Comparison of ENCODE assay signal across 39 cellular contexts in genomic region chr19:41441321-41441945, GRCh38. TPM values are rescaled to one million over a fixed set of nuclear protein-coding genes. Genes with fewer than 3 reads are reported as not detected.
A peak's percentile ranks its signal among the peaks of the same experiment; 100 is the strongest.
DNase-seq lines count a peak whose midpoint lies in the region; ATAC-seq and TF ChIP-seq lines count a peak whose summit lies in the region.
"Had no signal": no experiment of that assay in that cellular context is flagged by ENCODE, and none has a peak within 500 bp of the region (broad histone marks: within the 10 kb centered on the region; RNA-seq: fewer than 3 reads in every experiment).

No MANE protein-coding gene starts in this region.

- no peak for TF ChIP-seq POLR2A in gastroesophageal sphincter (IDR thresholded peaks at IDR 0.05)

- peak overlapping the region; percentile 33 for H3K27ac Mint-ChIP-seq in stimulated activated naive B cell treated with anti-CD40 and anti-IgM and Interleukin-4, amounts not matched to agents 10 μg/mL and 1 μg/mL and 100 μg/mL, for 72 hours
- H3K27ac Mint-ChIP-seq: activated naive CD4-positive, alpha-beta T cell treated with anti-CD3 and anti-CD28 coated beads, Interleukin-2, amount 10 ng/mL, durations not matched to agents 7 days and 5 days; stimulated activated naive CD8-positive, alpha-beta T cell treated with anti-CD3 and anti-CD28 coated beads, Interleukin-15, Interleukin-2, amounts not matched to agents 100 ng/mL and 50 ng/mL, for 24 hours; T-helper 17 cell had no signal

- ATAC-seq in stimulated activated naive B cell treated with anti-CD40 and anti-IgM and Interleukin-4, amounts not matched to agents 10 μg/mL and 1 μg/mL and 100 μg/mL, for 72 hours (replicated peaks), result no peak
- no peak for ATAC-seq in gastroesophageal sphincter
- ATAC-seq: activated CD4-positive, CD25-positive, alpha-beta regulatory T cell treated with anti-CD3 and anti-CD28 coated beads, Interleukin-2, amount 50 U/mL, for 24 hours; left colon; PC-3; Right ventricle myocardium inferior; SK-N-SH treated with all-trans-retinoic acid at 6 μM for 48 hours; T-helper 17 cell had no signal

- H3K4me1 Mint-ChIP-seq in stimulated activated naive B cell treated with anti-CD40 and anti-IgM and Interleukin-4, amounts not matched to agents 10 μg/mL and 1 μg/mL and 100 μg/mL, for 72 hours, result peaks cover 7 to 15% of the 10 kb centered on the region in 2 donors

- no peaks in the 10 kb centered on the region for H3K9me3 Mint-ChIP-seq in stimulated activated naive B cell treated with anti-CD40 and anti-IgM and Interleukin-4, amounts not matched to agents 10 μg/mL and 1 μg/mL and 100 μg/mL, for 72 hours
- H3K9me3 Mint-ChIP-seq: activated naive CD4-positive, alpha-beta T cell treated with anti-CD3 and anti-CD28 coated beads, Interleukin-2, amount 10 ng/mL, durations not matched to agents 7 days and 5 days; CD14-positive monocyte; immature natural killer cell; stimulated activated naive CD8-positive, alpha-beta T cell treated with anti-CD3 and anti-CD28 coated beads, Interleukin-15, Interleukin-2, amounts not matched to agents 100 ng/mL and 50 ng/mL, for 24 hours had no signal

- 71 to 81% methylated on average over 3 to 11 of the region's 15 CpGs for WGBS in gastroesophageal sphincter (ENCODE audit: low coverage in 1 of 2), 2 donors

- H3K4me1 ChIP-seq in gastroesophageal sphincter, result peaks cover 0 to 20% (median 0%) of the 10 kb centered on the region in 3 donors
- H3K4me1 ChIP-seq: Caco-2, parathyroid adenoma had no signal

- no peak overlapping the region for H3K27ac ChIP-seq in gastroesophageal sphincter
- H3K27ac ChIP-seq: epithelial cell of prostate, neural progenitor cell, parathyroid adenoma, thoracic aorta, vagina had no signal

- no peaks in the 10 kb centered on the region for H3K9me3 ChIP-seq in gastroesophageal sphincter
- H3K9me3 ChIP-seq: Caco-2, thoracic aorta, vagina had no signal

- TF ChIP-seq CTCF in epithelial cell of esophagus (IDR thresholded peaks at IDR 0.05; ENCODE audit: insufficient read depth, low read depth, low read length, missing control alignments) (no peak), gastroesophageal sphincter (IDR thresholded peaks at IDR 0.05) (no peak)

- H3K27me3 ChIP-seq in gastroesophageal sphincter, result peaks cover 39% of the 10 kb centered on the region
- H3K27me3 ChIP-seq: vagina had no signal

- peaks cover 14 to 24% of the 10 kb centered on the region in 2 donors for H3K27me3 Mint-ChIP-seq in stimulated activated naive B cell treated with anti-CD40 and anti-IgM and Interleukin-4, amounts not matched to agents 10 μg/mL and 1 μg/mL and 100 μg/mL, for 72 hours

- H3K36me3 ChIP-seq in gastroesophageal sphincter, result peaks cover 0 to 19% of the 10 kb centered on the region in 2 donors
- H3K36me3 ChIP-seq: neural progenitor cell, vagina had no signal

- no peak overlapping the region for H3K4me3 ChIP-seq in epithelial cell of esophagus (ENCODE audit: low read length)
- H3K4me3 ChIP-seq in gastroesophageal sphincter, result no peak overlapping the region
- H3K4me3 ChIP-seq: neural progenitor cell, smooth muscle cell, thoracic aorta, vagina had no signal

- no peak for TF ChIP-seq EP300 in gastroesophageal sphincter (IDR thresholded peaks at IDR 0.05)

- H3K4me3 Mint-ChIP-seq in stimulated activated naive B cell treated with anti-CD40 and anti-IgM and Interleukin-4, amounts not matched to agents 10 μg/mL and 1 μg/mL and 100 μg/mL, for 72 hours, result no peak overlapping the region
- H3K4me3 Mint-ChIP-seq: activated naive CD4-positive, alpha-beta T cell treated with anti-CD3 and anti-CD28 coated beads, Interleukin-2, amount 10 ng/mL, durations not matched to agents 7 days and 5 days; CD14-positive monocyte; immature natural killer cell; neural progenitor cell; stimulated activated naive CD8-positive, alpha-beta T cell treated with anti-CD3 and anti-CD28 coated beads, Interleukin-15, Interleukin-2, amounts not matched to agents 100 ng/mL and 50 ng/mL, for 24 hours; T-helper 17 cell had no signal

- H3K36me3 Mint-ChIP-seq in stimulated activated naive B cell treated with anti-CD40 and anti-IgM and Interleukin-4, amounts not matched to agents 10 μg/mL and 1 μg/mL and 100 μg/mL, for 72 hours, result peaks cover 9 to 13% of the 10 kb centered on the region in 2 donors

- peak; percentile 42 for DNase-seq in activated effector memory CD4-positive, alpha-beta T cell treated with anti-CD3 and anti-CD28 coated beads, Interleukin-2, amount 50 U/mL, for 16 hours
- no peak for DNase-seq in activated effector memory CD4-positive, alpha-beta T cell treated with Interleukin-2 at 50 U/mL for 16 hours
- peak; percentile 52 for DNase-seq in epithelial cell of esophagus (ENCODE audit: low read depth)
- no peak for DNase-seq in stimulated activated naive B cell treated with anti-CD40 and anti-IgM and Interleukin-4, amounts not matched to agents 10 μg/mL and 1 μg/mL and 100 μg/mL, for 72 hours
- no peak for DNase-seq in NCI-H526 treated with DMSO at 0.1 percent for 48 hours (lab: John Stamatoyannopoulos, UW)
- DNase-seq: activated CD4-positive, alpha-beta T cell treated with anti-CD3 and anti-CD28 coated beads, Interleukin-2, amount 50 U/mL, for 48 hours; activated naive CD4-positive, alpha-beta T cell treated with anti-CD3 and anti-CD28 coated beads, Interleukin-2, amount 10 ng/mL, durations not matched to agents 7 days and 5 days; amygdala; effector CD4-positive, alpha-beta T cell; H7; immature natural killer cell; Kasumi-1; left colon; mesendoderm; MV-4-11; NCI-H1436; NCI-H2081; NCI-H2227 treated with DMSO at 0.1 percent for 48 hours; NCI-H526; PC-3; retina; stimulated activated CD4-positive, alpha-beta T cell treated with anti-CD3 and anti-CD28 coated beads, Interleukin-1b, Interleukin-23, amount 100 ng/mL, for 48 hours; T-helper 17 cell had no signal

RNA-seq across cellular contexts. Expression of gene ERICH4, which starts 1.5 kb away (rescaled TPM):
- total RNA-seq in gastroesophageal sphincter, result not detected
- total RNA-seq: Caco-2, G401, glomerular endothelial cell, H7, left colon, myocyte, PC-3, Right ventricle myocardium inferior, smooth muscle cell, T-helper 17 cell, thoracic aorta, vagina had no signal

RNA-seq across cellular contexts. Expression of gene DMAC2, which starts 1.7 kb away (rescaled TPM):
- total RNA-seq in gastroesophageal sphincter, result 10 to 100 TPM; 37.6 to 67.0 (median 51.4) TPM

RNA-seq across cellular contexts. Expression of gene B3GNT8, which starts 14.3 kb away (rescaled TPM):
- total RNA-seq in gastroesophageal sphincter, result 1 to 10 TPM; 1.9 to 6.1 (median 2.7) TPM
- total RNA-seq: G401, myocyte had no signal

RNA-seq across cellular contexts. Expression of gene BCKDHA, which starts 43.8 kb away (rescaled TPM):
- 10 to 100 TPM; 35.0 to 47.9 (median 38.3) TPM for total RNA-seq in gastroesophageal sphincter

RNA-seq across cellular contexts. Expression of gene EXOSC5, which starts 44.3 kb away (rescaled TPM):
- total RNA-seq in gastroesophageal sphincter, result 10 to 100 TPM; 11.4 to 16.0 (median 14.2) TPM

Comparison
In these comparisons a context has a peak if more than half of its experiments do, and no peak if none do; other contexts are left out.
1. DNase-seq: peak in activated effector memory CD4-positive, alpha-beta T cell treated with anti-CD3 and anti-CD28 coated beads, Interleukin-2, amount 50 U/mL, for 16 hours (single experiment) and epithelial cell of esophagus (single experiment); none in activated effector memory CD4-positive, alpha-beta T cell treated with Interleukin-2 at 50 U/mL for 16 hours (single experiment), stimulated activated naive B cell treated with anti-CD40 and anti-IgM and Interleukin-4, amounts not matched to agents 10 μg/mL and 1 μg/mL and 100 μg/mL, for 72 hours (single experiment) and NCI-H526 treated with DMSO at 0.1 percent for 48 hours (single experiment).